In the genomic region with DNA sequence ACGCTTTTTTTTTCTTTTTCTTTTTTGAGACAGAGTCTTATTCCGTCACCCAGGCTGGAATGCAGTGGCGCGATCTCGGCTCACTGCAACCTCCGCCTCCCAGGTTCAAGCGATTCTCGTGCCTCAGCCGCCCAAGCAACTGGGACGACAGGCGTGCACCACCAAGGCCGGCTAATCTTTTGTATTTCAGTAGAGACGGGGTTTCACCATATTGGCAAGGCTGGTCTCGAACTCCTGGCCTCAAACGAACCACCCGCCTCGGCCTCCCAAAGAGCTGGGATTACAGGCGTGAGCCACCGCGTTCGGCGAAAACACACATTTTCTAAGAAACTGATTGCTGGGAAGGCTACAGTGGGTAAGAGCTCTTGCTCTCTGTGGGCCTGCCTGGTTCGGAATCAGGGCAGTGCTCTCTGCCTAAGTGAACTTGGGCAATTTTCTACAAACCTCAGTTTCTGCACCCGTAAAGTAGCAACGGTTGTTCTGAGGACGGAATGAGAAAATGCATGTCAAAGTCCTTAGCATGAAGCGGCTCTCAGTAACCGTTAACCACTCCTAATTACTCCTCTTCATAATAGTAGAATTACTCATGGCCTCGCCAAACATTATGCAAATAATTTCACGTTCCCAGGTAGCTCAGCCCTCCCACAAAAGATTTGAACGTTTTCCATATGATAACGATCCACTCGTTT, we compare ENCODE assay signal across 8 cellular contexts. TPM values are rescaled to one million over a fixed set of nuclear protein-coding genes. Genes with fewer than 3 reads are reported as not detected.
DNase-seq lines count a peak whose midpoint lies in the region; ATAC-seq and TF ChIP-seq lines count a peak whose summit lies in the region.

No MANE protein-coding gene starts in this region.

- no peak overlapping the region for H3K27ac ChIP-seq in Karpas-422 (ENCODE audit: low read length)
- no peak overlapping the region for H3K27ac ChIP-seq in ectodermal cell (ENCODE audit: insufficient read depth, low read depth, low read length, poor library complexity, severe bottlenecking)
- peak overlapping the region; percentile 93 for H3K27ac ChIP-seq in neutrophil

- H3K36me3 ChIP-seq in Karpas-422 (ENCODE audit: insufficient read depth, low read length) (peaks cover 18% of the 10 kb centered on the region), ectodermal cell (ENCODE audit: control insufficient read depth, insufficient read depth, low read length) (no peaks in the 10 kb centered on the region), neutrophil (peaks cover 6% of the 10 kb centered on the region)

- DNase-seq in Karpas-422 (no peak), NCI-H82 (lab: John Stamatoyannopoulos, UW) (no peak), SHP77 treated with DMSO at 0.1 percent for 48 hours (lab: John Stamatoyannopoulos, UW) (no peak), pons (ENCODE audit: low spot score) (no peak)
- no peak for DNase-seq in activated effector memory CD4-positive, alpha-beta T cell treated with Interleukin-2 at 50 U/mL for 16 hours

- 19% methylated on average over 33 of the region's 33 CpGs for WGBS in ectodermal cell, 2 experiments

- H2AFZ ChIP-seq in Karpas-422 (ENCODE audit: low read length) = peak overlapping the region; percentile 90; the same call in 1 of the 2 replicates

- peak overlapping the region; percentile 85 for H3K9ac ChIP-seq in Karpas-422 (ENCODE audit: low read length)

- peaks cover 15% of the 10 kb centered on the region; the same call in 1 of the 2 replicates for H3K79me2 ChIP-seq in Karpas-422 (ENCODE audit: low read length)

- peaks cover 22% of the 10 kb centered on the region; the same call in 1 of the 2 replicates for H4K20me1 ChIP-seq in Karpas-422 (ENCODE audit: insufficient read depth, low read depth, low read length)

- peak overlapping the region; percentile 86 for H3K4me3 ChIP-seq in Karpas-422 (ENCODE audit: low read length)
- peak overlapping the region; percentile 35 for H3K4me3 ChIP-seq in ectodermal cell (ENCODE audit: insufficient read depth, low read depth, low read length)
- peak overlapping the region; percentile 80 to 97 for H3K4me3 ChIP-seq in neutrophil (ENCODE audit: low read depth in 1 of 2, low read length in 1 of 2)

- H3K9me3 ChIP-seq in Karpas-422 (ENCODE audit: low read length) (no peaks in the 10 kb centered on the region), ectodermal cell (ENCODE audit: control insufficient read depth, low read length) (no peaks in the 10 kb centered on the region), neutrophil (no peaks in the 10 kb centered on the region)

- no peaks in the 10 kb centered on the region for H3K9me2 ChIP-seq in Karpas-422 (replicated peaks; ENCODE audit: insufficient read depth, low read length)

- peak overlapping the region; percentile 97 for H3K4me2 ChIP-seq in Karpas-422 (ENCODE audit: low read depth, low read length, poor library complexity, severe bottlenecking)

- H3K27me3 ChIP-seq in Karpas-422 (ENCODE audit: low read length) (no peaks in the 10 kb centered on the region), ectodermal cell (ENCODE audit: control insufficient read depth, insufficient read depth, low read length, poor library complexity, severe bottlenecking) (peaks cover 71% of the 10 kb centered on the region), neutrophil (no peaks in the 10 kb centered on the region)

- TF ChIP-seq CTCF in neutrophil (IDR thresholded peaks at IDR 0.05) = no peak

- peak; percentile 13 for ATAC-seq in GM18907 (IDR thresholded peaks at IDR 0.05; ENCODE audit: unreplicated experiment)

- H3K4me1 ChIP-seq in Karpas-422 (ENCODE audit: low read length) = peaks cover 36% of the 10 kb centered on the region
- H3K4me1 ChIP-seq in ectodermal cell (ENCODE audit: control insufficient read depth, insufficient read depth, low read length) = peaks cover 12% of the 10 kb centered on the region
- H3K4me1 ChIP-seq in neutrophil (ENCODE audit: control insufficient read depth in 1 of 2, insufficient read depth in 1 of 2, low read depth in 1 of 2, low read length in 1 of 2) = peaks cover 22 to 27% of the 10 kb centered on the region in 2 experiments

RNA-seq across cellular contexts. Expression of a gene that starts 1.0 kb away (rescaled TPM):
- total RNA-seq in Karpas-422 (2014; rRNA removed; shearing (Covaris generic); ENCODE audit: low replicate concordance) = 43.4 and 52.8 TPM in 2 replicates
- polyA plus RNA-seq in ectodermal cell (2013, experiment 1 of 4) = 1.4 TPM
- 1.4 TPM for polyA plus RNA-seq in ectodermal cell (2013, experiment 2 of 4)
- 0.96 TPM for polyA plus RNA-seq in ectodermal cell (2013, experiment 3 of 4)
- 1.6 TPM for polyA plus RNA-seq in ectodermal cell (2013, experiment 4 of 4)

Comparison
In these comparisons a context has a peak if more than half of its experiments do, and no peak if none do; other contexts are left out.
1. H3K4me3 ChIP-seq: peak in every context shown above with its lines; median percentile 88 in neutrophil; 86 in Karpas-422; 35 in ectodermal cell.